ENCODE assay signal across 8 cellular contexts in the genomic region with DNA sequence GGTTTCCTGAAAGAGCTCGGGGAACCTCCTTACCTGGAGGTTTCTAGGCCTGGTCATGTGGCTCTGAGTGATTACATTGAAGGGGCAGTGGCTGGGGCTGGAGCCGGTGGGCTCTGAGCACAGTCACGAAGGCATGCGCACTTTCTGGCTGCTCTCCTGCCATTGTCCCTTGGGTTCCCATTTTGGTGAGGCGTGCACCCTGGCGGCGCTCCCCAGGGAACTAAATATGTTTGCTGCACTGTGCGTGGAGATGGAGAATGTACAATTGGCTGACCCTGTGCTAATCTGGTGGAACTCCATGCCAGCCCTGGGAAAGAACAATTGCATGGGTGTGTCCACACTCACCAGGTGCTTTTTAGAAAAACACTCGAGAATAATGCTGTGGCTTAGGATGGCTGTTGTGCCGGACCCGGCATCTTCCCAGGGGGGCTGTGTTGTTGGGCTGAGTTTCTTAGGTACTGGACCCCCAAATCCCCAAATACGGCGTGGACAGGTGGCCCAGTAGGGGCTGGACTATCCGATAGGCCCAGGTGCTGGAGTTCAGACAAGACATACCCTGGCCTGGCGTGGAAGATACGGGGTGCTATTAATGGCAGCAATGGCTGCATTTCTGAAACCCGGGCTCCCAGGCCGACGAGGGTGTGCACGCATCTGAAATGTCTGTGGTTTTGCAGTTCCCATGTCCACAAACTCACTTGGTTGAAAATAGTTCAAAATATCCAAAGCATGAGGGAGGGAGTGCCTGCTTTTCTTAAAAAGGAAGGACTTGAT.
DNase-seq lines count a peak whose midpoint lies in the region; ATAC-seq and TF ChIP-seq lines count a peak whose summit lies in the region.

No MANE protein-coding gene starts in this region.

- no peak overlapping the region for H3K27ac ChIP-seq in CD8-positive, alpha-beta T cell (ENCODE audit: low read depth, low read length)
- H3K27ac ChIP-seq in esophagus (ENCODE audit: low read depth in 2 of 2, low read length in 1 of 2) (peak overlapping the region; percentile 92 to 95), neutrophil (peak overlapping the region; percentile 91)

- H3K27me3 Mint-ChIP-seq in CD8-positive, alpha-beta T cell (ENCODE audit: low read depth): no peaks in the 10 kb centered on the region

- no peaks in the 10 kb centered on the region for H3K9me3 ChIP-seq in CD8-positive, alpha-beta T cell (ENCODE audit: low read length)
- no peaks in the 10 kb centered on the region for H3K9me3 ChIP-seq in esophagus (ENCODE audit: control insufficient read depth in 2 of 2, insufficient read depth in 1 of 2, low read depth in 1 of 2, low read length in 1 of 2)
- no peaks in the 10 kb centered on the region for H3K9me3 ChIP-seq in neutrophil

- H3K9me3 Mint-ChIP-seq in CD8-positive, alpha-beta T cell: no peaks in the 10 kb centered on the region

- POLR2A ChIA-PET in CD8-positive, alpha-beta T cell (lab: Charles Lee): interaction anchor here (0.6 to 2.2 kb wide), 6 partner anchors 11 to 82 kb away, joined by 3 to 6 read pairs (median 3); no protein-coding TSS in a partner anchor

- intact Hi-C loops in CD8-positive, alpha-beta T cell (cut with DNase I, micrococcal nuclease): loop anchor here (5.0 kb wide), 2 partner anchors 76 to 89 kb away; no protein-coding TSS in a partner anchor

- peak overlapping the region; percentile 89 for H3K27ac Mint-ChIP-seq in CD8-positive, alpha-beta T cell

- H3K4me1 Mint-ChIP-seq in CD8-positive, alpha-beta T cell (ENCODE audit: low read depth): peaks cover 52% of the 10 kb centered on the region

- CTCF ChIA-PET in CD8-positive, alpha-beta T cell (lab: Charles Lee): interaction anchor here (1.2 to 6.4 kb wide), 6 partner anchors 11 to 59 kb away, joined by 3 to 59 read pairs (median 6); no protein-coding TSS in a partner anchor

- H3K36me3 ChIP-seq in CD8-positive, alpha-beta T cell (ENCODE audit: insufficient read depth, low read length): no peaks in the 10 kb centered on the region
- peaks cover 0 to 2% of the 10 kb centered on the region in 2 donors for H3K36me3 ChIP-seq in esophagus (ENCODE audit: control insufficient read depth in 2 of 2, insufficient read depth in 2 of 2, low read length in 1 of 2)
- no peaks in the 10 kb centered on the region for H3K36me3 ChIP-seq in neutrophil

- H3K27me3 ChIP-seq in CD8-positive, alpha-beta T cell (ENCODE audit: insufficient read depth, low read length): no peaks in the 10 kb centered on the region
- H3K27me3 ChIP-seq in esophagus (ENCODE audit: control insufficient read depth in 1 of 2, insufficient read depth in 2 of 2, low read length in 2 of 2) (no peaks in the 10 kb centered on the region), neutrophil (no peaks in the 10 kb centered on the region)

- WGBS in esophagus, 2 donors: 53 to 56% methylated on average over 20 of the region's 20 CpGs

- H3K4me3 Mint-ChIP-seq in CD8-positive, alpha-beta T cell: peak overlapping the region; percentile 81

- no peak for DNase-seq in CD8-positive, alpha-beta T cell
- DNase-seq in NCI-H345 treated with DMSO at 0.1 percent for 48 hours (lab: John Stamatoyannopoulos, UW; ENCODE audit: unreplicated experiment): peak; percentile 80
- DNase-seq in D341Med (ENCODE audit: low spot score): no peak
- DNase-seq in activated gamma-delta T cell treated with Interleukin-2 at 50 U/mL for 16 hours: no peak
- no peak for DNase-seq in NCI-H187 treated with DMSO at 0.1 percent for 48 hours (lab: John Stamatoyannopoulos, UW)

- no peak for ATAC-seq in CD8-positive, alpha-beta T cell
- ATAC-seq in HG03565 (IDR thresholded peaks at IDR 0.05; ENCODE audit: unreplicated experiment): no peak

- peaks cover 13% of the 10 kb centered on the region for H3K36me3 Mint-ChIP-seq in CD8-positive, alpha-beta T cell

- H3K4me3 ChIP-seq in CD8-positive, alpha-beta T cell (ENCODE audit: low read depth, low read length): no peak overlapping the region
- H3K4me3 ChIP-seq in esophagus (ENCODE audit: low read depth in 1 of 2, low read length in 2 of 2) (no peak overlapping the region), neutrophil (ENCODE audit: low read depth in 1 of 2, low read length in 1 of 2) (no peak overlapping the region)

- no peak for TF ChIP-seq CTCF in CD8-positive, alpha-beta T cell (IDR thresholded peaks at IDR 0.05)
- no peak for TF ChIP-seq CTCF in neutrophil (IDR thresholded peaks at IDR 0.05)

- H3K4me1 ChIP-seq in CD8-positive, alpha-beta T cell (ENCODE audit: insufficient read depth, low read length): peaks cover 56% of the 10 kb centered on the region
- H3K4me1 ChIP-seq in esophagus (ENCODE audit: control insufficient read depth in 2 of 2, insufficient read depth in 2 of 2, low read length in 1 of 2) (peaks cover 10 to 30% of the 10 kb centered on the region in 2 donors), neutrophil (ENCODE audit: control insufficient read depth in 1 of 2, insufficient read depth in 1 of 2, low read depth in 1 of 2, low read length in 1 of 2) (peaks cover 38 to 39% of the 10 kb centered on the region in 2 experiments)
